7 cellular contexts compared by ENCODE assay signal in genomic region chr15:68055224-68055705, GRCh38. TPM values are rescaled to one million over a fixed set of nuclear protein-coding genes. Genes with fewer than 3 reads are reported as not detected.
DNase-seq lines count a peak whose midpoint lies in the region; ATAC-seq and TF ChIP-seq lines count a peak whose summit lies in the region.

No MANE protein-coding gene starts in this region.

- no peaks in the 10 kb centered on the region for H3K9me3 ChIP-seq in testis

- DNase-seq in OCI-M1 (lab: John Stamatoyannopoulos, UW) = peak; percentile 46
- DNase-seq in activated T-helper 1 cell treated with Interleukin-2 at 50 U/mL for 16 hours (ENCODE audit: low read depth) = peak; percentile 20
- DNase-seq in fibroblast of villous mesenchyme (ENCODE audit: low read depth) = peak; percentile 45
- DNase-seq in non-pigmented ciliary epithelial cell (ENCODE audit: low read depth) = peak; percentile 23
- peak; percentile 62 for DNase-seq in testis

- peaks cover 22% of the 10 kb centered on the region for H3K4me1 ChIP-seq in testis

- intact Hi-C loops in testis (cut with DNase I; ENCODE audit: low total_unique reads) = no loop called here

- H3K27ac ChIP-seq in testis = peak overlapping the region; percentile 96 to 97

- TF ChIP-seq CTCF in fibroblast of villous mesenchyme (IDR thresholded peaks at IDR 0.05; ENCODE audit: insufficient read depth, low read depth, low read length) = no peak
- TF ChIP-seq CTCF in testis (IDR thresholded peaks at IDR 0.05) = no peak

- H3K27me3 ChIP-seq in testis = no peaks in the 10 kb centered on the region

- peak; percentile 53 for ATAC-seq in GM18867 (IDR thresholded peaks at IDR 0.05; ENCODE audit: unreplicated experiment)
- ATAC-seq in HG03095 (IDR thresholded peaks at IDR 0.05; ENCODE audit: unreplicated experiment) = peak; percentile 41

- H3K4me3 ChIP-seq in fibroblast of villous mesenchyme (ENCODE audit: low read depth, low read length) (peak overlapping the region; percentile 95), testis (peak overlapping the region; percentile 94 to 100)

- TF ChIP-seq POLR2A in testis (IDR thresholded peaks at IDR 0.05) = no peak

- WGBS in testis, 2 donors = 0% methylated on average over 14 to 15 of the region's 15 CpGs

- H3K36me3 ChIP-seq in testis (ENCODE audit: low read depth, missing control alignments) = no peaks in the 10 kb centered on the region

RNA-seq across cellular contexts. Expression of gene PIAS1, which starts 1.1 kb away (rescaled TPM):
- 28.9 and 46.1 TPM in 2 replicates for total RNA-seq in fibroblast of villous mesenchyme
- total RNA-seq in testis = 10 to 100 TPM; 60.5 to 87.6 TPM
- 57.2 TPM for polyA plus RNA-seq in testis (ENCODE audit: insufficient read depth, low read depth, low replicate concordance)

Comparison
In these comparisons a context has a peak if more than half of its experiments do, and no peak if none do; other contexts are left out.
1. Peak in every context shown above with its lines: DNase-seq, ATAC-seq, H3K4me3 ChIP-seq and H3K27ac ChIP-seq.